Comparison of ENCODE assay signal across 31 cellular contexts in genomic region chr7:148505955-148506354, GRCh38.
DNase-seq lines count a peak whose midpoint lies in the region; TF ChIP-seq lines count a peak whose summit lies in the region.
"Had no signal": no experiment of that assay in that cellular context is flagged by ENCODE, and none has a peak within 500 bp of the region (broad histone marks: within the 10 kb centered on the region; RNA-seq: fewer than 3 reads in every experiment).

No MANE protein-coding gene starts in this region.

- peak overlapping the region; percentile 50 for H3K4me2 ChIP-seq in DOHH2 (ENCODE audit: low read length)
- H3K4me2 ChIP-seq in Karpas-422 (ENCODE audit: low read depth, low read length, poor library complexity, severe bottlenecking) = peak overlapping the region; percentile 18
- no peak overlapping the region for H3K4me2 ChIP-seq in neural progenitor cell
- H3K4me2 ChIP-seq: A549 had no signal

- H3K79me2 ChIP-seq in DOHH2 (ENCODE audit: control insufficient read depth, low read length) = no peaks in the 10 kb centered on the region
- H3K79me2 ChIP-seq in Karpas-422 (ENCODE audit: low read length) = no peaks in the 10 kb centered on the region
- no peaks in the 10 kb centered on the region for H3K79me2 ChIP-seq in neural progenitor cell (ENCODE audit: low read depth)

- H3K4me3 ChIP-seq in DOHH2 (ENCODE audit: low read length) (peak overlapping the region; percentile 37), Karpas-422 (ENCODE audit: low read length) (no peak overlapping the region), SK-N-MC (no peak overlapping the region), neural progenitor cell (no peak overlapping the region)
- H3K4me3 ChIP-seq: A549, Peyer's patch had no signal

- H3F3A ChIP-seq in DOHH2 (ENCODE audit: control insufficient read depth, insufficient read depth) (peaks cover 11% of the 10 kb centered on the region), neural progenitor cell (ENCODE audit: low read depth) (peaks cover 11% of the 10 kb centered on the region)

- H3K27me3 ChIP-seq in DOHH2 (ENCODE audit: control insufficient read depth, low read length) (peaks cover 7% of the 10 kb centered on the region; the same call in 1 of the 2 replicates), Karpas-422 (ENCODE audit: low read length) (no peaks in the 10 kb centered on the region), neural progenitor cell (no peaks in the 10 kb centered on the region)
- H3K27me3 ChIP-seq: Peyer's patch had no signal

- H2AFZ ChIP-seq in Karpas-422 (ENCODE audit: low read length) (peak overlapping the region; percentile 33; the same call in 1 of the 2 replicates), neural progenitor cell (replicated peaks) (peak overlapping the region; percentile 19)

- H4K20me1 ChIP-seq in DOHH2 (ENCODE audit: control insufficient read depth, insufficient read depth, low read depth, low read length) (no peaks in the 10 kb centered on the region), Karpas-422 (ENCODE audit: insufficient read depth, low read depth, low read length) (no peaks in the 10 kb centered on the region), neural progenitor cell (ENCODE audit: low read depth) (no peaks in the 10 kb centered on the region)

- peak overlapping the region; percentile 72 for H3K27ac ChIP-seq in DOHH2 (ENCODE audit: low read depth, low read length)
- peak overlapping the region; percentile 90 for H3K27ac ChIP-seq in Karpas-422 (ENCODE audit: low read length)
- peak overlapping the region; percentile 58; the same call in 1 of the 2 replicates for H3K27ac ChIP-seq in SK-N-MC
- no peak overlapping the region for H3K27ac ChIP-seq in neural progenitor cell
- no peak overlapping the region for H3K27ac ChIP-seq in caudate nucleus (ENCODE audit: low read depth, low read length)
- H3K27ac ChIP-seq: A549, HL-60, Peyer's patch had no signal

- H3K4me1 Mint-ChIP-seq in neural progenitor cell = peaks cover 19% of the 10 kb centered on the region

- H3K27ac Mint-ChIP-seq in neural progenitor cell = no peak overlapping the region
- H3K27ac Mint-ChIP-seq: CD4-positive, alpha-beta memory T cell; T-cell had no signal

- H3K36me3 ChIP-seq in DOHH2 (ENCODE audit: control insufficient read depth, low read length) (no peaks in the 10 kb centered on the region), Karpas-422 (ENCODE audit: insufficient read depth, low read length) (no peaks in the 10 kb centered on the region), SK-N-MC (ENCODE audit: insufficient read depth, low read length) (no peaks in the 10 kb centered on the region), neural progenitor cell (no peaks in the 10 kb centered on the region)
- H3K36me3 ChIP-seq: Peyer's patch had no signal

- no peaks in the 10 kb centered on the region for H3K9me3 Mint-ChIP-seq in neural progenitor cell
- H3K9me3 Mint-ChIP-seq: CD4-positive, alpha-beta memory T cell; IgD-negative memory B cell; T-cell had no signal

- H3K9me2 ChIP-seq in DOHH2 (replicated peaks; ENCODE audit: control insufficient read depth, low read length) (no peaks in the 10 kb centered on the region), Karpas-422 (replicated peaks; ENCODE audit: insufficient read depth, low read length) (no peaks in the 10 kb centered on the region)

- H3K9me3 ChIP-seq in DOHH2 (ENCODE audit: control insufficient read depth, insufficient read depth, low read length) = no peaks in the 10 kb centered on the region
- no peaks in the 10 kb centered on the region for H3K9me3 ChIP-seq in Karpas-422 (ENCODE audit: low read length)
- no peaks in the 10 kb centered on the region for H3K9me3 ChIP-seq in SK-N-MC (ENCODE audit: low read depth, low read length)
- H3K9me3 ChIP-seq in neural progenitor cell (ENCODE audit: low read depth) = no peaks in the 10 kb centered on the region
- H3K9me3 ChIP-seq: A549, Peyer's patch had no signal

- H3K27me3 Mint-ChIP-seq in neural progenitor cell (ENCODE audit: insufficient read depth, low read depth) = peaks cover 2% of the 10 kb centered on the region
- H3K27me3 Mint-ChIP-seq: IgD-negative memory B cell had no signal

- H3K4me1 ChIP-seq in DOHH2 (ENCODE audit: control insufficient read depth, low read length) (peaks cover 67% of the 10 kb centered on the region), Karpas-422 (ENCODE audit: low read length) (peaks cover 74% of the 10 kb centered on the region), neural progenitor cell (no peaks in the 10 kb centered on the region)
- H3K4me1 ChIP-seq: A549, Peyer's patch had no signal

- no peaks in the 10 kb centered on the region for H3K36me3 Mint-ChIP-seq in neural progenitor cell
- H3K36me3 Mint-ChIP-seq: CD4-positive, alpha-beta memory T cell; IgD-negative memory B cell; T-cell had no signal

- no peak for DNase-seq in Karpas-422
- no peak for DNase-seq in SK-N-MC (ENCODE audit: low read depth, low spot score)
- no peak for DNase-seq in neural progenitor cell (ENCODE audit: low spot score)
- DNase-seq in stimulated activated CD4-positive, alpha-beta T cell treated with anti-CD3 and anti-CD28 coated beads, Interleukin-4, amount 100 ng/mL, for 4 hours = no peak
- no peak for DNase-seq in NCI-H1092 (lab: John Stamatoyannopoulos, UW)
- DNase-seq in KG1 (lab: John Stamatoyannopoulos, UW) = no peak
- no peak for DNase-seq in caudate nucleus (lab: John Stamatoyannopoulos, UW)
- DNase-seq: AML-193; C1 segment of cervical spinal cord; CD4-positive, alpha-beta memory T cell; COR-L47; DMS53; EL; GDM1; H7; NCI-H1092 treated with DMSO at 0.1 percent for 48 hours; NCI-H1436; NCI-H187; NCI-H2081 treated with DMSO at 0.1 percent for 48 hours; NCI-H2171 treated with DMSO at 0.1 percent for 48 hours; NCI-H345; NCI-H524; NCI-H748 treated with DMSO at 0.1 percent for 48 hours; OCI-M1; Peyer's patch; SIG-M5; T-cell had no signal

- TF ChIP-seq CTCF in DOHH2 (IDR thresholded peaks at IDR 0.05; ENCODE audit: low read depth, low read length, poor library complexity, severe bottlenecking) (no peak), neural progenitor cell (IDR thresholded peaks at IDR 0.05) (no peak)

- H3K4me3 Mint-ChIP-seq in neural progenitor cell = no peak overlapping the region
- H3K4me3 Mint-ChIP-seq: CD4-positive, alpha-beta memory T cell; T-cell had no signal

- peak overlapping the region; percentile 40 for H3K9ac ChIP-seq in Karpas-422 (ENCODE audit: low read length)
- no peak overlapping the region for H3K9ac ChIP-seq in SK-N-MC (ENCODE audit: insufficient read length)
- no peak overlapping the region for H3K9ac ChIP-seq in neural progenitor cell

Comparison
In these comparisons a context has a peak if more than half of its experiments do, and no peak if none do; other contexts are left out.
1. H3K27ac ChIP-seq: peak in DOHH2 (single experiment), Karpas-422 (single experiment) and SK-N-MC (single experiment); none in neural progenitor cell (single experiment) and caudate nucleus (single experiment).